ENCODE assay signal across 18 cellular contexts in genomic region chr22:47687776-47688175, GRCh38.
"Had no signal": no experiment of that assay in that cellular context is flagged by ENCODE, and none has a peak within 500 bp of the region (broad histone marks: within the 10 kb centered on the region; RNA-seq: fewer than 3 reads in every experiment).

No MANE protein-coding gene starts in this region.

- H3K4me3 ChIP-seq: coronary artery, dorsolateral prefrontal cortex, gastrocnemius medialis, heart right ventricle, left lung, lower lobe of right lung had no signal

- H3K4me1 Mint-ChIP-seq: immature natural killer cell had no signal

- H3K27ac Mint-ChIP-seq: effector memory CD8-positive, alpha-beta T cell; immature natural killer cell had no signal

- H3K4me1 ChIP-seq: foreskin keratinocyte, gastrocnemius medialis, heart right ventricle, left lung, lower lobe of right lung had no signal

- H3K4me3 Mint-ChIP-seq: effector memory CD8-positive, alpha-beta T cell; immature natural killer cell had no signal

- H3K27ac ChIP-seq: coronary artery, dorsolateral prefrontal cortex, foreskin keratinocyte, gastrocnemius medialis, heart right ventricle, left lung, lower lobe of right lung had no signal

- DNase-seq: central memory CD4-positive, alpha-beta T cell; dermis blood vessel endothelial cell; dorsolateral prefrontal cortex; effector CD8-positive, alpha-beta T cell; effector memory CD8-positive, alpha-beta T cell; foreskin keratinocyte; gastrocnemius medialis; glutamatergic neuron; heart right ventricle; hippocampal formation; immature natural killer cell; left cardiac atrium; left lung; left ventricle myocardium superior; lower lobe of right lung; mesenchymal stem cell; midbrain had no signal

- H3K9me3 ChIP-seq: gastrocnemius medialis had no signal

- H3K36me3 ChIP-seq: gastrocnemius medialis, heart right ventricle, left lung, lower lobe of right lung had no signal

- H3K27me3 ChIP-seq: foreskin keratinocyte, gastrocnemius medialis, left lung had no signal

- H3K36me3 Mint-ChIP-seq: immature natural killer cell had no signal
